7 cellular contexts compared by ENCODE assay signal in genomic region chr7:954330-955238, GRCh38. TPM values are rescaled to one million over a fixed set of nuclear protein-coding genes. Genes with fewer than 3 reads are reported as not detected.
A peak's percentile ranks its signal among the peaks of the same experiment; 100 is the strongest.
DNase-seq lines count a peak whose midpoint lies in the region; ATAC-seq, FAIRE-seq and TF ChIP-seq lines count a peak whose summit lies in the region.

A gene with protein sequence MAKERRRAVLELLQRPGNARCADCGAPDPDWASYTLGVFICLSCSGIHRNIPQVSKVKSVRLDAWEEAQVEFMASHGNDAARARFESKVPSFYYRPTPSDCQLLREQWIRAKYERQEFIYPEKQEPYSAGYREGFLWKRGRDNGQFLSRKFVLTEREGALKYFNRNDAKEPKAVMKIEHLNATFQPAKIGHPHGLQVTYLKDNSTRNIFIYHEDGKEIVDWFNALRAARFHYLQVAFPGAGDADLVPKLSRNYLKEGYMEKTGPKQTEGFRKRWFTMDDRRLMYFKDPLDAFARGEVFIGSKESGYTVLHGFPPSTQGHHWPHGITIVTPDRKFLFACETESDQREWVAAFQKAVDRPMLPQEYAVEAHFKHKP (minus strand): TSS chr7:954680. CDS start chr7:954477, 203 bp downstream.

- POLR2A ChIA-PET in K562 (lab: Yijun Ruan, JAX): no interaction called here

- no peak within 1 kb of the TSS for H3K27ac ChIP-seq in K562 (ENCODE audit: extremely low read depth, low read depth, low read length)
- no peak within 1 kb of the TSS for H3K27ac ChIP-seq in keratinocyte (ENCODE audit: control insufficient read depth, insufficient read depth, low read length)

- H3K36me3 ChIP-seq in K562 (ENCODE audit: control insufficient read depth, insufficient read depth, low read length) (no peaks in the 10 kb centered on the region), keratinocyte (ENCODE audit: control insufficient read depth in 2 of 2, extremely low read depth in 1 of 2, insufficient read depth in 2 of 2, low read length in 2 of 2) (no peaks in the 10 kb centered on the region)

- H3K27me3 ChIP-seq in K562 (ENCODE audit: control insufficient read depth in 2 of 2, insufficient read depth in 2 of 2, low read length in 2 of 2): peaks cover 44 to 70% of the 10 kb centered on the region in 2 experiments
- peaks cover 16% of the 10 kb centered on the region for H3K27me3 ChIP-seq in keratinocyte (ENCODE audit: control insufficient read depth, extremely low read depth, insufficient read depth, low read length)

- no peaks in the 10 kb centered on the region for H3K9me3 Mint-ChIP-seq in HFFc6

- H3K9me3 ChIP-seq in K562 (replicated peaks; ENCODE audit: control insufficient read depth, insufficient read depth, low read depth, low read length) (no peaks in the 10 kb centered on the region), keratinocyte (ENCODE audit: control insufficient read depth, low read depth, low read length) (no peaks in the 10 kb centered on the region)

- BruUV-seq in K562 (replicated peaks; lab: Mats Ljungman, UMichigan): no TSS peak

- H2AFZ ChIP-seq in K562 (ENCODE audit: low read depth, low read length) (no peak within 1 kb of the TSS), keratinocyte (ENCODE audit: control insufficient read depth, low read length) (no peak within 1 kb of the TSS)

- dilution Hi-C loops in keratinocyte (cut with MboI; ENCODE audit: extremely low pct_ligation_motif_present, low sequenced_read_pairs): no loop called here

- H3K4me3 Mint-ChIP-seq in HFFc6: no peak within 1 kb of the TSS; the same call in 1 of the 2 replicates

- TF ChIP-seq EP300 in K562 (IDR thresholded peaks at IDR 0.05; ENCODE audit: low read length): no peak

- peaks cover 32% of the 10 kb centered on the region for H3K27me3 Mint-ChIP-seq in HFFc6 (ENCODE audit: insufficient read depth)

- no peaks in the 10 kb centered on the region for H3K9me1 ChIP-seq in K562 (ENCODE audit: control insufficient read depth, insufficient read depth, low read length)
- H3K9me1 ChIP-seq in keratinocyte (ENCODE audit: control insufficient read depth, extremely low read depth, insufficient read depth, low read length): no peaks in the 10 kb centered on the region

- H3K4me3 ChIP-seq in K562 (no peak within 1 kb of the TSS), keratinocyte (ENCODE audit: control insufficient read depth in 2 of 3, extremely low read depth in 1 of 3, insufficient read depth in 2 of 3, low read depth in 1 of 3, low read length in 3 of 3) (peak within 1 kb of the TSS; percentile 48 to 64 (median 52))

- H3K79me2 ChIP-seq in K562 (ENCODE audit: control insufficient read depth, insufficient read depth, low read length) (no peaks in the 10 kb centered on the region), keratinocyte (ENCODE audit: control insufficient read depth, insufficient read depth, low read length) (no peaks in the 10 kb centered on the region)

- ATAC-seq in GM18502 (IDR thresholded peaks at IDR 0.05; ENCODE audit: poor library complexity, unreplicated experiment) (peak; percentile 41), HG03039 (IDR thresholded peaks at IDR 0.05; ENCODE audit: unreplicated experiment) (peak; percentile 34), K562 (peak; percentile 73)

- TF ChIP-seq POLR2A in K562 (conservative IDR thresholded peaks at IDR 0.05): no peak

- H3K27ac Mint-ChIP-seq in HFFc6: no peak within 1 kb of the TSS

- no peak within 1 kb of the TSS for H3K4me2 ChIP-seq in K562 (ENCODE audit: insufficient read depth, low read length)
- peak within 1 kb of the TSS; percentile 58 for H3K4me2 ChIP-seq in keratinocyte (ENCODE audit: control insufficient read depth, extremely low read depth, insufficient read depth, low read depth, low read length)

- H4K20me1 ChIP-seq in K562 (replicated peaks; ENCODE audit: control insufficient read depth, insufficient read depth, low read length) (peaks cover 12% of the 10 kb centered on the region; the same call in 1 of the 2 replicates), keratinocyte (ENCODE audit: control insufficient read depth, extremely low read depth, insufficient read depth, low read length) (peaks cover 2% of the 10 kb centered on the region)

- H3K9ac ChIP-seq in K562 (ENCODE audit: insufficient read depth in 1 of 2, low read depth in 2 of 2, low read length in 2 of 2): no peak within 1 kb of the TSS; a peak in 1 of 4 replicates
- no peak within 1 kb of the TSS for H3K9ac ChIP-seq in keratinocyte (ENCODE audit: control insufficient read depth, extremely low read depth, insufficient read depth, low read length)

- intact Hi-C loops in T-helper 1 cell treated with Interleukin-12 subunit alpha and Interleukin-12 subunit beta and Interleukin-4 antibody, amounts not matched to agents 30 ng/mL and 1 ng/mL, for 36 hours (cut with micrococcal nuclease): loop anchor here (1.0 to 2.0 kb wide), 4 partner anchors 32 to 168 kb away; partner anchors contain the start of gene GET4
- intact Hi-C loops in K562 (cut with micrococcal nuclease): no loop called here

- no peaks in the 10 kb centered on the region for H3K36me3 Mint-ChIP-seq in HFFc6 (ENCODE audit: low read depth)

- CTCF ChIA-PET in K562 (lab: Yijun Ruan, JAX; ENCODE audit: low intra/inter-chr PET ratio): no interaction called here

- peak in 1 of 2 experiments; percentile 62; a peak in 2 of 4 replicates for TF ChIP-seq RAD21 in K562 (CRISPR knock-in tag; conservative IDR thresholded peaks at IDR 0.05 in 1 of 2, IDR thresholded peaks at IDR 0.05 in 1 of 2)

- peak; percentile 8 to 48 (median 36); a peak in 3 of 6 replicates for TF ChIP-seq CTCF in K562 (IDR thresholded peaks at IDR 0.05 in 2 of 3, conservative IDR thresholded peaks at IDR 0.05 in 1 of 3; ENCODE audit: insufficient read depth in 2 of 3, low read depth in 1 of 3, low read length in 3 of 3)
- TF ChIP-seq CTCF in keratinocyte (optimal IDR thresholded peaks at IDR 0.05 in 1 of 3, IDR thresholded peaks at IDR 0.05 in 1 of 3, conservative IDR thresholded peaks at IDR 0.05 in 1 of 3; ENCODE audit: extremely low read depth in 1 of 3, insufficient read depth in 2 of 3, low read length in 3 of 3): peak in 2 of 3 experiments; percentile 21 to 76
- no peak for TF ChIP-seq CTCF in HFFc6 (IDR thresholded peaks at IDR 0.05)

- DNase-seq in K562 (ENCODE audit: extremely low read depth in 1 of 4, low spot score in 3 of 4) (peak; percentile 49 to 62 (median 60)), keratinocyte (ENCODE audit: low read depth, low spot score) (no peak), HFFc6 (no peak)
- DNase-seq in stimulated activated CD4-positive, alpha-beta T cell treated with anti-CD3 and anti-CD28 coated beads, Interleukin-12 subunit alpha, Interleukin-12 subunit beta, amount 100 ng/mL, for 4 hours: peak; percentile 63

- no peaks in the 10 kb centered on the region for H3K4me1 Mint-ChIP-seq in HFFc6 (ENCODE audit: low read depth)

- FAIRE-seq in K562 (lab: Jason Lieb, UNC) (no peak), keratinocyte (lab: Jason Lieb, UNC) (no peak)

- WGBS in K562 (ENCODE audit: insufficient coverage, low coverage, missing lambda C conversion rate): 50% methylated on average over 18 of the region's 115 CpGs

- H3K4me1 ChIP-seq in K562 (replicated peaks in 1 of 2; ENCODE audit: control insufficient read depth in 2 of 2, insufficient read depth in 2 of 2, low read length in 2 of 2) (peaks cover 0 to 44% of the 10 kb centered on the region in 2 experiments; a peak in 2 of 5 replicates), keratinocyte (ENCODE audit: control insufficient read depth, extremely low read depth, insufficient read depth, low read length) (no peaks in the 10 kb centered on the region)

- in situ Hi-C loops in K562 (cut with MboI): no loop called here

TF ChIP-seq in K562, 482 proteins besides CTCF, POLR2A, EP300 and RAD21 (continues in another document):
- TF ChIP-seq ETS2 (tag; IDR thresholded peaks at IDR 0.05; ENCODE audit: borderline replicate concordance, poor library complexity, severe bottlenecking): no peak
- peak; percentile 15; the same call in 1 of the 2 replicates for TF ChIP-seq ZBTB7A (IDR thresholded peaks at IDR 0.05; ENCODE audit: borderline replicate concordance, control insufficient read depth, low read depth, low read length)
- peak; percentile 17 for TF ChIP-seq CCNT2 (IDR thresholded peaks at IDR 0.05; ENCODE audit: borderline replicate concordance, extremely low read depth, insufficient read length, low read depth, low read length)
- TF ChIP-seq SMARCE1 (IDR thresholded peaks at IDR 0.05): no peak

RNA-seq across cellular contexts. Expression of the gene that starts here (rescaled TPM):
- total RNA-seq in T-helper 1 cell treated with Interleukin-12 subunit alpha and Interleukin-12 subunit beta and Interleukin-4 antibody, amounts not matched to agents 30 ng/mL and 1 ng/mL, for 36 hours: 20.6 and 20.9 TPM in 2 replicates
- 0.30 and 3.1 TPM in 2 replicates for total RNA-seq in K562 (2011; cell fraction: chromatin; rRNA removed; ENCODE audit: low replicate concordance)
- total RNA-seq in K562 (2011; cell fraction: nucleolus; rRNA removed): 1.1 and 1.8 TPM in 2 replicates
- total RNA-seq in K562 (2011; cell fraction: nucleoplasm; rRNA removed): 1.4 and 1.9 TPM in 2 replicates
- total RNA-seq in K562 (2014; rRNA removed): 0.27 and 0.41 TPM in 2 replicates
- not detected in 2 replicates for total RNA-seq in K562 (2014; rRNA removed; fragmentation: Illumina TruSeq; extraction: Trizol)
- 0.26 and 0.58 TPM in 2 replicates for total RNA-seq in K562 (2015; rRNA removed; fragmentation: Illumina TruSeq; extraction: Trizol)
- total RNA-seq in K562 (2021): 0.47 and 0.54 TPM in 2 replicates
- 1.1 and 1.4 TPM in 2 replicates for polyA plus RNA-seq in K562 (2011; rRNA removed)
- 1.7 and 3.9 TPM in 2 replicates for polyA plus RNA-seq in K562 (2011; cell fraction: cytosol; rRNA removed)
- 2.7 and 3.4 TPM in 2 replicates for polyA plus RNA-seq in K562 (2011; cell fraction: nucleus; rRNA removed)
- polyA plus RNA-seq in K562 (2012): 0.44 and 2.4 TPM in 2 replicates
- polyA plus RNA-seq in K562 (2014; fragmentation: Illumina TruSeq; extraction: Trizol): 0.68 TPM in 2 replicates
- not detected for polyA plus RNA-seq in K562 (2014; fragmentation: Nextera tagmentation; extraction: Ambion mirVana)
- polyA plus RNA-seq in K562 (2014; rRNA removed): 0.36 and 0.40 TPM in 2 replicates
- polyA minus RNA-seq in K562 (2011; rRNA and poly(A)+ RNA removed): 0.90 and 0.95 TPM in 2 replicates
- polyA minus RNA-seq in K562 (2011; cell fraction: cytosol; rRNA and poly(A)+ RNA removed): 1.1 and 2.2 TPM in 2 replicates
- polyA minus RNA-seq in K562 (2011; cell fraction: nucleus; rRNA and poly(A)+ RNA removed): 1.7 and 1.9 TPM in 2 replicates
- polyA plus RNA-seq in keratinocyte: 4.3 to 6.2 TPM (median 5.5 TPM) in 3 replicates
- polyA plus RNA-seq in keratinocyte (2011; ENCODE audit: low read depth): 6.9 TPM
- 4.6 and 8.9 TPM in 2 replicates for polyA plus RNA-seq in keratinocyte (2011; cell fraction: cytosol; rRNA removed)
- polyA plus RNA-seq in keratinocyte (2011; cell fraction: nucleus; rRNA removed): 6.3 and 7.8 TPM in 2 replicates
- polyA plus RNA-seq in keratinocyte (2012; ENCODE audit: low replicate concordance): 4.8 and 11.4 TPM in 2 replicates
- polyA minus RNA-seq in keratinocyte: 6.1 to 10.8 TPM (median 6.8 TPM) in 3 replicates
- polyA minus RNA-seq in keratinocyte (2011; cell fraction: cytosol; rRNA and poly(A)+ RNA removed): 9.8 TPM
- 3.2 and 5.8 TPM in 2 replicates for polyA minus RNA-seq in keratinocyte (2011; cell fraction: nucleus; rRNA and poly(A)+ RNA removed)
- 1 to 10 TPM in 2 of 6 experiments, under 1 TPM in 4; 0.64 to 1.1 (median 0.90) TPM for total RNA-seq in HFFc6 (2021; fragmentation: NEBNext Ultra II Directional; extraction: Animal tissue kit (Norgen Biotek cat#: 25700))

Comparison
In these comparisons a context has a peak if more than half of its experiments do, and no peak if none do; other contexts are left out.
1. DNase-seq: peak in K562 (4 of 4) and stimulated activated CD4-positive, alpha-beta T cell treated with anti-CD3 and anti-CD28 coated beads, Interleukin-12 subunit alpha, Interleukin-12 subunit beta, amount 100 ng/mL, for 4 hours (single experiment); none in keratinocyte (single experiment) and HFFc6 (single experiment).
2. Peak in every context shown above with its lines, with median percentiles within 50 percentile points of each other: ATAC-seq.